In genomic region chr20:61828891-61829290, GRCh38 we compare ENCODE assay signal across 27 cellular contexts.
"Had no signal": no experiment of that assay in that cellular context is flagged by ENCODE, and none has a peak within 500 bp of the region (broad histone marks: within the 10 kb centered on the region; RNA-seq: fewer than 3 reads in every experiment).

No MANE protein-coding gene starts in this region.

- DNase-seq: activated CD4-positive, alpha-beta memory T cell treated with anti-CD3 and anti-CD28 coated beads for 36 hours; activated CD4-positive, alpha-beta T cell treated with anti-CD3 and anti-CD28 coated beads for 36 hours; activated CD4-positive, alpha-beta T cell treated with anti-CD3 and anti-CD28 coated beads, Interleukin-2, amount 10 ng/mL, durations not matched to agents 24 days and 14 days; activated CD4-positive, CD25-positive, alpha-beta regulatory T cell; activated CD4-positive, CD25-positive, alpha-beta regulatory T cell treated with anti-CD3 and anti-CD28 coated beads, Interleukin-2, amount 50 U/mL, for 72 hours; activated CD8-positive, alpha-beta memory T cell treated with anti-CD3 and anti-CD28 coated beads, Interleukin-2, amount 10 ng/mL, durations not matched to agents 7 days and 5 days; activated CD8-positive, alpha-beta memory T cell treated with anti-CD3 and anti-CD28 coated beads, Interleukin-2, amount 50 U/mL, for 4 hours; activated CD8-positive, alpha-beta T cell treated with anti-CD3 and anti-CD28 coated beads, Interleukin-2, amount 10 ng/mL, durations not matched to agents 7 days and 5 days; activated effector memory CD4-positive, alpha-beta T cell treated with anti-CD3 and anti-CD28 coated beads, Interleukin-2, amount 50 U/mL, for 16 hours; activated naive CD4-positive, alpha-beta T cell treated with anti-CD3 and anti-CD28 coated beads for 36 hours; activated naive CD8-positive, alpha-beta T cell treated with anti-CD3 and anti-CD28 coated beads for 36 hours; activated naive CD8-positive, alpha-beta T cell treated with anti-CD3 and anti-CD28 coated beads, Interleukin-2, amount 50 U/mL, for 24 hours; activated T-cell treated with anti-CD3 and anti-CD28 coated beads, Interleukin-2, amount 50 U/mL, for 1 hour; activated T-cell treated with anti-CD3 and anti-CD28 coated beads, Interleukin-2, amount 50 U/mL, for 48 hours; adrenal gland; effector CD8-positive, alpha-beta T cell; foreskin fibroblast; T-helper 2 cell had no signal

- H3K36me3 ChIP-seq: adrenal gland, ascending aorta, breast epithelium, cardiac muscle cell, heart left ventricle had no signal

- H3K4me3 ChIP-seq: adrenal gland, ascending aorta, breast epithelium, cardiac muscle cell, heart left ventricle had no signal

- H3K27me3 ChIP-seq: ascending aorta had no signal

- H3K4me1 ChIP-seq: adrenal gland, ascending aorta, breast epithelium, heart left ventricle had no signal

- FAIRE-seq: colon, endometrium, endothelial cell of umbilical vein, frontal cortex had no signal

- H3K27ac ChIP-seq: adrenal gland, ascending aorta, breast epithelium, cardiac muscle cell, epithelial cell of prostate, heart left ventricle had no signal

- H3K9me3 ChIP-seq: adrenal gland, ascending aorta had no signal
